In the genomic region with DNA sequence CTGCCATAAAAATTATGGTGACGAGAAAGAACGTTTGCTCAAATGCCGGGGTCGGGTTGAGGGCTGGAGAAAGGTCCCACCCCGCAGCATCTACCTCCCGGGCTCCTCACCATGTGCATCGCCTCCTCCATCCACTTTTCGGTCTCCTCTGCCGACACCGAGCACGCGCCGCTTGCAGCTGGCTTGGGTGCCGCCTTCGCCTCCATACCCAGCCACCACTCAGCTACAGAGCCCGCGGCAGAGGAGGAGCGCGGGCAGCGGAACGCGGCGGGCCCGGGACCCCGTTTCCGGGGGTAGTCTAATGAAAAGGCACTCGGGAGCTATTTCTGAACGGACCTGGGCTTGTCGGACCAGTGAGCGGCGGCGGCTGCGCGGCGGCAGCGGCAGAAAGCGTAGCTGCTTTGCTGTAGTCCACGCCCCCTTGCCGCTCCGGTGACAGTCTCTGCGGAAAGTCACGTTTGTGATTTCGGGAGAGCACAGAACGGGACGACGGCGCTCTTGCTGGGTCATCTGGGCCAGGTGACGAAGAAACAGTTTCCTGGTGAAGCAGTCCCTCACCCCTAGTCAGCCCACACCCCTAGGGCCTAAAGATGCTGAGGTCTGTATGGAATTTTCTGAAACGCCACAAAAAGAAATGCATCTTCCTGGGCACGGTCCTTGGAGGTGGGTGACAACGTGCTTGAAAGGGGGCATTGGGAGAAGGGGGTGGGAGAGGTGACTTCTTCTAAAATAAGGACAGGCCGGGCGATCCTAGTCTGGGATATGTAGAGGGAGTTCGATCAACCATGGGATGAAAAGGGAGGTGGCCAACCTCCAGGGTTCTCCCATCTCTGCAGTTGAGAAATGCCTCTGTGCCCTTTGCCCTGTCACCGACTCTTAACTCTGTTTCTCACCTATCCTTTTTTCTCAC, we compare ENCODE assay signal across 1 cellular context.
TF ChIP-seq lines count a peak whose summit lies in the region.

A gene (minus strand): TSS at position 243 of the 910 bp plus-strand sequence. CDS start 37 bp downstream, at position 206.
A gene with protein sequence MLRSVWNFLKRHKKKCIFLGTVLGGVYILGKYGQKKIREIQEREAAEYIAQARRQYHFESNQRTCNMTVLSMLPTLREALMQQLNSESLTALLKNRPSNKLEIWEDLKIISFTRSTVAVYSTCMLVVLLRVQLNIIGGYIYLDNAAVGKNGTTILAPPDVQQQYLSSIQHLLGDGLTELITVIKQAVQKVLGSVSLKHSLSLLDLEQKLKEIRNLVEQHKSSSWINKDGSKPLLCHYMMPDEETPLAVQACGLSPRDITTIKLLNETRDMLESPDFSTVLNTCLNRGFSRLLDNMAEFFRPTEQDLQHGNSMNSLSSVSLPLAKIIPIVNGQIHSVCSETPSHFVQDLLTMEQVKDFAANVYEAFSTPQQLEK (plus strand): TSS at position 353 of the 910 bp plus-strand sequence. CDS start 238 bp downstream, at position 591.

TF ChIP-seq in K562, 482 proteins besides CTCF, POLR2A, EP300 and RAD21 (continued from another document and continues in another):
- TF ChIP-seq, protein P1, sequence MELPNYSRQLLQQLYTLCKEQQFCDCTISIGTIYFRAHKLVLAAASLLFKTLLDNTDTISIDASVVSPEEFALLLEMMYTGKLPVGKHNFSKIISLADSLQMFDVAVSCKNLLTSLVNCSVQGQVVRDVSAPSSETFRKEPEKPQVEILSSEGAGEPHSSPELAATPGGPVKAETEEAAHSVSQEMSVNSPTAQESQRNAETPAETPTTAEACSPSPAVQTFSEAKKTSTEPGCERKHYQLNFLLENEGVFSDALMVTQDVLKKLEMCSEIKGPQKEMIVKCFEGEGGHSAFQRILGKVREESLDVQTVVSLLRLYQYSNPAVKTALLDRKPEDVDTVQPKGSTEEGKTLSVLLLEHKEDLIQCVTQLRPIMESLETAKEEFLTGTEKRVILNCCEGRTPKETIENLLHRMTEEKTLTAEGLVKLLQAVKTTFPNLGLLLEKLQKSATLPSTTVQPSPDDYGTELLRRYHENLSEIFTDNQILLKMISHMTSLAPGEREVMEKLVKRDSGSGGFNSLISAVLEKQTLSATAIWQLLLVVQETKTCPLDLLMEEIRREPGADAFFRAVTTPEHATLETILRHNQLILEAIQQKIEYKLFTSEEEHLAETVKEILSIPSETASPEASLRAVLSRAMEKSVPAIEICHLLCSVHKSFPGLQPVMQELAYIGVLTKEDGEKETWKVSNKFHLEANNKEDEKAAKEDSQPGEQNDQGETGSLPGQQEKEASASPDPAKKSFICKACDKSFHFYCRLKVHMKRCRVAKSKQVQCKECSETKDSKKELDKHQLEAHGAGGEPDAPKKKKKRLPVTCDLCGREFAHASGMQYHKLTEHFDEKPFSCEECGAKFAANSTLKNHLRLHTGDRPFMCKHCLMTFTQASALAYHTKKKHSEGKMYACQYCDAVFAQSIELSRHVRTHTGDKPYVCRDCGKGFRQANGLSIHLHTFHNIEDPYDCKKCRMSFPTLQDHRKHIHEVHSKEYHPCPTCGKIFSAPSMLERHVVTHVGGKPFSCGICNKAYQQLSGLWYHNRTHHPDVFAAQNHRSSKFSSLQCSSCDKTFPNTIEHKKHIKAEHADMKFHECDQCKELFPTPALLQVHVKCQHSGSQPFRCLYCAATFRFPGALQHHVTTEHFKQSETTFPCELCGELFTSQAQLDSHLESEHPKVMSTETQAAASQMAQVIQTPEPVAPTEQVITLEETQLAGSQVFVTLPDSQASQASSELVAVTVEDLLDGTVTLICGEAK (IDR thresholded peaks at IDR 0.05) = peak; percentile 96
- TF ChIP-seq, protein P1 (CRISPR knock-in tag; IDR thresholded peaks at IDR 0.05) = no peak
- TF ChIP-seq MEF2D (tag; conservative IDR thresholded peaks at IDR 0.05; ENCODE audit: low read depth) (peak; percentile 77), CBX1 (IDR thresholded peaks at IDR 0.05; ENCODE audit: low read depth) (peak; percentile 99), RFX1 (IDR thresholded peaks at IDR 0.05) (no peak), SIX5 (IDR thresholded peaks at IDR 0.05; ENCODE audit: borderline replicate concordance in 1 of 2, insufficient read depth in 1 of 2, low read depth in 1 of 2, low read length in 2 of 2) (peak; percentile 63 to 70; a peak in 3 of 4 replicates), PHF8 (IDR thresholded peaks at IDR 0.05; ENCODE audit: borderline replicate concordance, low read length) (peak; percentile 86; the same call in 1 of the 2 replicates), NR1H2 (CRISPR knock-in tag; IDR thresholded peaks at IDR 0.05) (peak; percentile 73; the same call in 1 of the 2 replicates), STAG1 (CRISPR knock-in tag; IDR thresholded peaks at IDR 0.05; ENCODE audit: borderline replicate concordance) (peak; percentile 31; the same call in 1 of the 2 replicates)
- TF ChIP-seq, protein P2, sequence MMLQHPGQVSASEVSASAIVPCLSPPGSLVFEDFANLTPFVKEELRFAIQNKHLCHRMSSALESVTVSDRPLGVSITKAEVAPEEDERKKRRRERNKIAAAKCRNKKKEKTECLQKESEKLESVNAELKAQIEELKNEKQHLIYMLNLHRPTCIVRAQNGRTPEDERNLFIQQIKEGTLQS (IDR thresholded peaks at IDR 0.05) = no peak
- TF ChIP-seq, protein P2 (CRISPR knock-in tag; conservative IDR thresholded peaks at IDR 0.05) = peak; percentile 67
- TF ChIP-seq, protein P3, sequence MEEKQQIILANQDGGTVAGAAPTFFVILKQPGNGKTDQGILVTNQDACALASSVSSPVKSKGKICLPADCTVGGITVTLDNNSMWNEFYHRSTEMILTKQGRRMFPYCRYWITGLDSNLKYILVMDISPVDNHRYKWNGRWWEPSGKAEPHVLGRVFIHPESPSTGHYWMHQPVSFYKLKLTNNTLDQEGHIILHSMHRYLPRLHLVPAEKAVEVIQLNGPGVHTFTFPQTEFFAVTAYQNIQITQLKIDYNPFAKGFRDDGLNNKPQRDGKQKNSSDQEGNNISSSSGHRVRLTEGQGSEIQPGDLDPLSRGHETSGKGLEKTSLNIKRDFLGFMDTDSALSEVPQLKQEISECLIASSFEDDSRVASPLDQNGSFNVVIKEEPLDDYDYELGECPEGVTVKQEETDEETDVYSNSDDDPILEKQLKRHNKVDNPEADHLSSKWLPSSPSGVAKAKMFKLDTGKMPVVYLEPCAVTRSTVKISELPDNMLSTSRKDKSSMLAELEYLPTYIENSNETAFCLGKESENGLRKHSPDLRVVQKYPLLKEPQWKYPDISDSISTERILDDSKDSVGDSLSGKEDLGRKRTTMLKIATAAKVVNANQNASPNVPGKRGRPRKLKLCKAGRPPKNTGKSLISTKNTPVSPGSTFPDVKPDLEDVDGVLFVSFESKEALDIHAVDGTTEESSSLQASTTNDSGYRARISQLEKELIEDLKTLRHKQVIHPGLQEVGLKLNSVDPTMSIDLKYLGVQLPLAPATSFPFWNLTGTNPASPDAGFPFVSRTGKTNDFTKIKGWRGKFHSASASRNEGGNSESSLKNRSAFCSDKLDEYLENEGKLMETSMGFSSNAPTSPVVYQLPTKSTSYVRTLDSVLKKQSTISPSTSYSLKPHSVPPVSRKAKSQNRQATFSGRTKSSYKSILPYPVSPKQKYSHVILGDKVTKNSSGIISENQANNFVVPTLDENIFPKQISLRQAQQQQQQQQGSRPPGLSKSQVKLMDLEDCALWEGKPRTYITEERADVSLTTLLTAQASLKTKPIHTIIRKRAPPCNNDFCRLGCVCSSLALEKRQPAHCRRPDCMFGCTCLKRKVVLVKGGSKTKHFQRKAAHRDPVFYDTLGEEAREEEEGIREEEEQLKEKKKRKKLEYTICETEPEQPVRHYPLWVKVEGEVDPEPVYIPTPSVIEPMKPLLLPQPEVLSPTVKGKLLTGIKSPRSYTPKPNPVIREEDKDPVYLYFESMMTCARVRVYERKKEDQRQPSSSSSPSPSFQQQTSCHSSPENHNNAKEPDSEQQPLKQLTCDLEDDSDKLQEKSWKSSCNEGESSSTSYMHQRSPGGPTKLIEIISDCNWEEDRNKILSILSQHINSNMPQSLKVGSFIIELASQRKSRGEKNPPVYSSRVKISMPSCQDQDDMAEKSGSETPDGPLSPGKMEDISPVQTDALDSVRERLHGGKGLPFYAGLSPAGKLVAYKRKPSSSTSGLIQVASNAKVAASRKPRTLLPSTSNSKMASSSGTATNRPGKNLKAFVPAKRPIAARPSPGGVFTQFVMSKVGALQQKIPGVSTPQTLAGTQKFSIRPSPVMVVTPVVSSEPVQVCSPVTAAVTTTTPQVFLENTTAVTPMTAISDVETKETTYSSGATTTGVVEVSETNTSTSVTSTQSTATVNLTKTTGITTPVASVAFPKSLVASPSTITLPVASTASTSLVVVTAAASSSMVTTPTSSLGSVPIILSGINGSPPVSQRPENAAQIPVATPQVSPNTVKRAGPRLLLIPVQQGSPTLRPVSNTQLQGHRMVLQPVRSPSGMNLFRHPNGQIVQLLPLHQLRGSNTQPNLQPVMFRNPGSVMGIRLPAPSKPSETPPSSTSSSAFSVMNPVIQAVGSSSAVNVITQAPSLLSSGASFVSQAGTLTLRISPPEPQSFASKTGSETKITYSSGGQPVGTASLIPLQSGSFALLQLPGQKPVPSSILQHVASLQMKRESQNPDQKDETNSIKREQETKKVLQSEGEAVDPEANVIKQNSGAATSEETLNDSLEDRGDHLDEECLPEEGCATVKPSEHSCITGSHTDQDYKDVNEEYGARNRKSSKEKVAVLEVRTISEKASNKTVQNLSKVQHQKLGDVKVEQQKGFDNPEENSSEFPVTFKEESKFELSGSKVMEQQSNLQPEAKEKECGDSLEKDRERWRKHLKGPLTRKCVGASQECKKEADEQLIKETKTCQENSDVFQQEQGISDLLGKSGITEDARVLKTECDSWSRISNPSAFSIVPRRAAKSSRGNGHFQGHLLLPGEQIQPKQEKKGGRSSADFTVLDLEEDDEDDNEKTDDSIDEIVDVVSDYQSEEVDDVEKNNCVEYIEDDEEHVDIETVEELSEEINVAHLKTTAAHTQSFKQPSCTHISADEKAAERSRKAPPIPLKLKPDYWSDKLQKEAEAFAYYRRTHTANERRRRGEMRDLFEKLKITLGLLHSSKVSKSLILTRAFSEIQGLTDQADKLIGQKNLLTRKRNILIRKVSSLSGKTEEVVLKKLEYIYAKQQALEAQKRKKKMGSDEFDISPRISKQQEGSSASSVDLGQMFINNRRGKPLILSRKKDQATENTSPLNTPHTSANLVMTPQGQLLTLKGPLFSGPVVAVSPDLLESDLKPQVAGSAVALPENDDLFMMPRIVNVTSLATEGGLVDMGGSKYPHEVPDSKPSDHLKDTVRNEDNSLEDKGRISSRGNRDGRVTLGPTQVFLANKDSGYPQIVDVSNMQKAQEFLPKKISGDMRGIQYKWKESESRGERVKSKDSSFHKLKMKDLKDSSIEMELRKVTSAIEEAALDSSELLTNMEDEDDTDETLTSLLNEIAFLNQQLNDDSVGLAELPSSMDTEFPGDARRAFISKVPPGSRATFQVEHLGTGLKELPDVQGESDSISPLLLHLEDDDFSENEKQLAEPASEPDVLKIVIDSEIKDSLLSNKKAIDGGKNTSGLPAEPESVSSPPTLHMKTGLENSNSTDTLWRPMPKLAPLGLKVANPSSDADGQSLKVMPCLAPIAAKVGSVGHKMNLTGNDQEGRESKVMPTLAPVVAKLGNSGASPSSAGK (IDR thresholded peaks at IDR 0.05) = 0 out of 2 replicates have a peak, but pooled peaks have one; percentile 40
- TF ChIP-seq, protein P4, sequence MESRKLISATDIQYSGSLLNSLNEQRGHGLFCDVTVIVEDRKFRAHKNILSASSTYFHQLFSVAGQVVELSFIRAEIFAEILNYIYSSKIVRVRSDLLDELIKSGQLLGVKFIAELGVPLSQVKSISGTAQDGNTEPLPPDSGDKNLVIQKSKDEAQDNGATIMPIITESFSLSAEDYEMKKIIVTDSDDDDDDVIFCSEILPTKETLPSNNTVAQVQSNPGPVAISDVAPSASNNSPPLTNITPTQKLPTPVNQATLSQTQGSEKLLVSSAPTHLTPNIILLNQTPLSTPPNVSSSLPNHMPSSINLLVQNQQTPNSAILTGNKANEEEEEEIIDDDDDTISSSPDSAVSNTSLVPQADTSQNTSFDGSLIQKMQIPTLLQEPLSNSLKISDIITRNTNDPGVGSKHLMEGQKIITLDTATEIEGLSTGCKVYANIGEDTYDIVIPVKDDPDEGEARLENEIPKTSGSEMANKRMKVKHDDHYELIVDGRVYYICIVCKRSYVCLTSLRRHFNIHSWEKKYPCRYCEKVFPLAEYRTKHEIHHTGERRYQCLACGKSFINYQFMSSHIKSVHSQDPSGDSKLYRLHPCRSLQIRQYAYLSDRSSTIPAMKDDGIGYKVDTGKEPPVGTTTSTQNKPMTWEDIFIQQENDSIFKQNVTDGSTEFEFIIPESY (CRISPR knock-in tag; IDR thresholded peaks at IDR 0.05) = peak; percentile 51
- TF ChIP-seq, protein P5, sequence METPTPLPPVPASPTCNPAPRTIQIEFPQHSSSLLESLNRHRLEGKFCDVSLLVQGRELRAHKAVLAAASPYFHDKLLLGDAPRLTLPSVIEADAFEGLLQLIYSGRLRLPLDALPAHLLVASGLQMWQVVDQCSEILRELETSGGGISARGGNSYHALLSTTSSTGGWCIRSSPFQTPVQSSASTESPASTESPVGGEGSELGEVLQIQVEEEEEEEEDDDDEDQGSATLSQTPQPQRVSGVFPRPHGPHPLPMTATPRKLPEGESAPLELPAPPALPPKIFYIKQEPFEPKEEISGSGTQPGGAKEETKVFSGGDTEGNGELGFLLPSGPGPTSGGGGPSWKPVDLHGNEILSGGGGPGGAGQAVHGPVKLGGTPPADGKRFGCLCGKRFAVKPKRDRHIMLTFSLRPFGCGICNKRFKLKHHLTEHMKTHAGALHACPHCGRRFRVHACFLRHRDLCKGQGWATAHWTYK (CRISPR knock-in tag; IDR thresholded peaks at IDR 0.05) = peak; percentile 69
